ENCODE assay signal across 20 cellular contexts in genomic region chr1:20137055-20137454, GRCh38. TPM values are rescaled to one million over a fixed set of nuclear protein-coding genes. Genes with fewer than 3 reads are reported as not detected.
"Had no signal": no experiment of that assay in that cellular context is flagged by ENCODE, and none has a peak within 500 bp of the region (broad histone marks: within the 10 kb centered on the region; RNA-seq: fewer than 3 reads in every experiment).

No MANE protein-coding gene starts in this region.

- H3K9me3 ChIP-seq: mucosa of descending colon, psoas muscle, right lobe of liver had no signal

- H3K36me3 ChIP-seq: right lobe of liver had no signal

- H3K4me3 ChIP-seq: mucosa of descending colon, psoas muscle, right lobe of liver had no signal

- H3K4me1 ChIP-seq: psoas muscle, right lobe of liver had no signal

- H3K27ac ChIP-seq: psoas muscle, right lobe of liver had no signal

- DNase-seq: activated CD4-positive, alpha-beta T cell treated with anti-CD3 and anti-CD28 coated beads for 1 hour; activated CD4-positive, alpha-beta T cell treated with anti-CD3 and anti-CD28 coated beads, Interleukin-2, amount 50 U/mL, for 48 hours; activated CD8-positive, alpha-beta memory T cell treated with anti-CD3 and anti-CD28 coated beads, Interleukin-2, amount 10 ng/mL, durations not matched to agents 7 days and 5 days; activated gamma-delta T cell treated with Interleukin-2 at 50 U/mL for 16 hours; activated naive CD8-positive, alpha-beta T cell treated with anti-CD3 and anti-CD28 coated beads, Interleukin-2, amount 10 ng/mL, durations not matched to agents 7 days and 5 days; activated T-cell treated with anti-CD3 and anti-CD28 coated beads, Interleukin-2, amount 50 U/mL, for 4 hours; anterior cingulate cortex; hippocampal formation; left cardiac atrium; mucosa of descending colon; natural killer cell; nucleus accumbens; psoas muscle; right lobe of liver; stimulated activated CD4-positive, alpha-beta T cell treated with anti-CD3 and anti-CD28 coated beads, Interleukin-2, amount 100 ng/mL, for 24 hours; stimulated activated naive CD4-positive, alpha-beta T cell; substantia nigra had no signal

- H3K27me3 ChIP-seq: right lobe of liver had no signal

- ATAC-seq: activated CD8-positive, alpha-beta memory T cell treated with anti-CD3 and anti-CD28 coated beads, Interleukin-2, amount 10 ng/mL, durations not matched to agents 7 days and 5 days; activated T-cell treated with anti-CD3 and anti-CD28 coated beads, Interleukin-2, amount 50 U/mL, for 4 hours; left cardiac atrium; natural killer cell; psoas muscle; right lobe of liver had no signal

RNA-seq across cellular contexts. Expression of gene PLA2G2F, which starts 2.1 kb away (rescaled TPM):
- total RNA-seq: activated CD8-positive, alpha-beta memory T cell treated with anti-CD3 and anti-CD28 coated beads, Interleukin-2, amount 10 ng/mL, durations not matched to agents 7 days and 5 days; activated naive CD8-positive, alpha-beta T cell treated with anti-CD3 and anti-CD28 coated beads, Interleukin-2, amount 10 ng/mL, durations not matched to agents 7 days and 5 days; activated T-cell treated with anti-CD3 and anti-CD28 coated beads, Interleukin-2, amount 50 U/mL, for 4 hours; endothelial cell of umbilical vein; left cardiac atrium; lung microvascular endothelial cell; natural killer cell; psoas muscle; right lobe of liver; T-helper 2 cell treated with Interferon-gamma antibody and Interleukin-4, amounts not matched to agents 100 ng/mL and 5 ng/mL, for 36 hours had no signal

RNA-seq across cellular contexts. Expression of gene PLA2G2D, which starts 17.7 kb away (rescaled TPM):
- total RNA-seq: activated CD8-positive, alpha-beta memory T cell treated with anti-CD3 and anti-CD28 coated beads, Interleukin-2, amount 10 ng/mL, durations not matched to agents 7 days and 5 days; activated naive CD8-positive, alpha-beta T cell treated with anti-CD3 and anti-CD28 coated beads, Interleukin-2, amount 10 ng/mL, durations not matched to agents 7 days and 5 days; activated T-cell treated with anti-CD3 and anti-CD28 coated beads, Interleukin-2, amount 50 U/mL, for 4 hours; endothelial cell of umbilical vein; left cardiac atrium; lung microvascular endothelial cell; natural killer cell; psoas muscle; T-helper 2 cell treated with Interferon-gamma antibody and Interleukin-4, amounts not matched to agents 100 ng/mL and 5 ng/mL, for 36 hours had no signal

RNA-seq across cellular contexts. Expression of gene UBXN10, which starts 48.8 kb away (rescaled TPM):
- total RNA-seq: endothelial cell of umbilical vein, lung microvascular endothelial cell had no signal

RNA-seq across cellular contexts. Expression of gene PLA2G2C, which starts 49.3 kb away (rescaled TPM):
- total RNA-seq: activated CD8-positive, alpha-beta memory T cell treated with anti-CD3 and anti-CD28 coated beads, Interleukin-2, amount 10 ng/mL, durations not matched to agents 7 days and 5 days; activated naive CD8-positive, alpha-beta T cell treated with anti-CD3 and anti-CD28 coated beads, Interleukin-2, amount 10 ng/mL, durations not matched to agents 7 days and 5 days; activated T-cell treated with anti-CD3 and anti-CD28 coated beads, Interleukin-2, amount 50 U/mL, for 4 hours; endothelial cell of umbilical vein; left cardiac atrium; lung microvascular endothelial cell; natural killer cell; psoas muscle; right lobe of liver had no signal
